ENCODE assay signal across 1 cellular context in genomic region chr2:6924101-6924917, GRCh38.
TF ChIP-seq lines count a peak whose summit lies in the region.

No MANE protein-coding gene starts in this region.

TF ChIP-seq in SK-N-SH, 30 proteins besides CTCF, POLR2A, EP300 and RAD21:
- TF ChIP-seq REST (IDR thresholded peaks at IDR 0.05; ENCODE audit: low read depth, low read length), result no peak
- no peak for TF ChIP-seq SMC3 (IDR thresholded peaks at IDR 0.05; ENCODE audit: low read depth, low read length)
- TF ChIP-seq YY1 (IDR thresholded peaks at IDR 0.05; ENCODE audit: low read depth), result no peak
- TF ChIP-seq USF2 (IDR thresholded peaks at IDR 0.05; ENCODE audit: borderline replicate concordance, low read depth, low read length), result no peak
- TF ChIP-seq MEF2A (IDR thresholded peaks at IDR 0.05; ENCODE audit: borderline replicate concordance, low read depth), result no peak
- TF ChIP-seq RXRA (IDR thresholded peaks at IDR 0.05; ENCODE audit: borderline replicate concordance, low read depth), result no peak
- no peak for TF ChIP-seq JUND (IDR thresholded peaks at IDR 0.05)
- TF ChIP-seq FOSL2 (IDR thresholded peaks at IDR 0.05; ENCODE audit: borderline replicate concordance, low read depth), result no peak
- TF ChIP-seq NRF1 (IDR thresholded peaks at IDR 0.05; ENCODE audit: low read depth, low read length), result no peak
- TF ChIP-seq USF1 (IDR thresholded peaks at IDR 0.05; ENCODE audit: borderline replicate concordance, low read depth), result no peak
- TF ChIP-seq PBX3 (IDR thresholded peaks at IDR 0.05), result no peak
